9 cellular contexts compared by ENCODE assay signal in the genomic region with DNA sequence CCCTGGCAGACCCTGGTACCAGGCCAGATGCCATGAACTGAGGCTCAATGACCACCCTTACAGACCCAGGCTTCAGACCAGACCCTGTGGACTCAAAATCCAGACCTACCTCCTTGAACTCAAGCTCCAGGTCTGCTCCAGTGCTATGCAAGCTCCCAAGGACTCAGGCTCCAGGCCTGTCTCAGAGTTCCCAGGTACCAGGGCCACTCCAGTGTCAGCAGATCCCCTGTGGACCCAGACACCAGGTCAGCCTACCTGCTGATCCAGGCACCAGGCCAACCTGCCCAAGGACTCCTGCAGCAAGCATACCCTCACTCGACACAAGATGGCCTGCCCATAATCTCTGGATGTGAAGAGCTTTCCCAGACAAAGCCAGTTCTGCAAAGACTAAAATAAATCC.
"Had no signal": no experiment of that assay in that cellular context is flagged by ENCODE, and none has a peak within 500 bp of the region (broad histone marks: within the 10 kb centered on the region; RNA-seq: fewer than 3 reads in every experiment).

No MANE protein-coding gene starts in this region.

- H3K27ac ChIP-seq: GM23248 had no signal

- H3K9me3 ChIP-seq: HAP-1 had no signal

- H3K4me3 ChIP-seq: GM23248, GM23338, HAP-1 had no signal

- H3K4me2 ChIP-seq: GM23338 had no signal

- H3K4me1 ChIP-seq: HAP-1 had no signal

- H3K9ac ChIP-seq: GM23248 had no signal

- H3K36me3 ChIP-seq: HAP-1 had no signal

- DNase-seq: GM23248, GOT3, H7, H9, HCEC 1CT, HFFc6 had no signal

- ATAC-seq: GM23338, HCT116 had no signal

- H2AFZ ChIP-seq: GM23248, GM23338 had no signal
